Comparison of ENCODE assay signal across 7 cellular contexts in genomic region chr22:25777870-25778269, GRCh38.
DNase-seq lines count a peak whose midpoint lies in the region; ATAC-seq lines count a peak whose summit lies in the region.

No MANE protein-coding gene starts in this region.

- peak; percentile 57 for DNase-seq in EL
- peak; percentile 55 for DNase-seq in HuH-7.5 (ENCODE audit: low spot score)
- peak; percentile 46 for DNase-seq in SKM-1 treated with dmso at 0.1 percent for 144 hours (lab: John Stamatoyannopoulos, UW; ENCODE audit: unreplicated experiment)
- DNase-seq in hepatic stellate cell (ENCODE audit: low spot score): peak; percentile 79
- no peak for DNase-seq in GDM1 (lab: John Stamatoyannopoulos, UW)
- DNase-seq in germinal center (ENCODE audit: low spot score): no peak

- ATAC-seq in HG03432 (IDR thresholded peaks at IDR 0.05; ENCODE audit: unreplicated experiment): no peak

Comparison
In these comparisons a context has a peak if more than half of its experiments do, and no peak if none do; other contexts are left out.
1. DNase-seq: peak in EL (single experiment), HuH-7.5 (single experiment), SKM-1 treated with dmso at 0.1 percent for 144 hours (single experiment) and hepatic stellate cell (single experiment); none in GDM1 (single experiment) and germinal center (single experiment).